Comparison of ENCODE assay signal across 1 cellular context in genomic region chr20:32474009-32474716, GRCh38.
TF ChIP-seq lines count a peak whose summit lies in the region.

No MANE protein-coding gene starts in this region.

TF ChIP-seq in HepG2, 621 proteins besides CTCF, POLR2A, EP300 and RAD21 (continued from another document and continues in another):
- 0 out of 2 replicates have a peak, but pooled peaks have one; percentile 1 for TF ChIP-seq ZNF275 (CRISPR knock-in tag; IDR thresholded peaks at IDR 0.05; ENCODE audit: borderline replicate concordance)
- TF ChIP-seq CREB1 (IDR thresholded peaks at IDR 0.05) = no peak
- TF ChIP-seq CREB1 (CRISPR knock-in tag; IDR thresholded peaks at IDR 0.05) = no peak
- TF ChIP-seq ELK4 (CRISPR knock-in tag; IDR thresholded peaks at IDR 0.05; ENCODE audit: borderline replicate concordance) = no peak
- TF ChIP-seq ZNF704 (CRISPR knock-in tag; IDR thresholded peaks at IDR 0.05; ENCODE audit: borderline replicate concordance) = no peak
- TF ChIP-seq ZBTB26 (CRISPR knock-in tag; IDR thresholded peaks at IDR 0.05; ENCODE audit: borderline replicate concordance) = no peak
- TF ChIP-seq RCOR2 (CRISPR knock-in tag; IDR thresholded peaks at IDR 0.05) = no peak
- peak; percentile 78; the same call in 1 of the 2 replicates for TF ChIP-seq ZBTB4 (CRISPR knock-in tag; IDR thresholded peaks at IDR 0.05; ENCODE audit: borderline replicate concordance)
- TF ChIP-seq TEAD3 (CRISPR knock-in tag; optimal IDR thresholded peaks at IDR 0.05; ENCODE audit: borderline replicate concordance) = no peak
- TF ChIP-seq TEF (CRISPR knock-in tag; IDR thresholded peaks at IDR 0.05) = no peak
- TF ChIP-seq ZNF337 (CRISPR knock-in tag; IDR thresholded peaks at IDR 0.05; ENCODE audit: borderline replicate concordance, low read depth) = no peak
- no peak for TF ChIP-seq SUZ12 (IDR thresholded peaks at IDR 0.05; ENCODE audit: low read depth, low read length)
- no peak for TF ChIP-seq MAFK (conservative IDR thresholded peaks at IDR 0.05 in 1 of 2, IDR thresholded peaks at IDR 0.05 in 1 of 2; ENCODE audit: low read length in 2 of 2)
- TF ChIP-seq ZNF781 (CRISPR knock-in tag; IDR thresholded peaks at IDR 0.05; ENCODE audit: borderline replicate concordance, not compliant biosample characterization) = peak; percentile 8
- TF ChIP-seq MATR3 (CRISPR knock-in tag; IDR thresholded peaks at IDR 0.05) = no peak
- no peak; the same call in 1 of the 2 replicates for TF ChIP-seq CCDC6 (CRISPR knock-in tag; IDR thresholded peaks at IDR 0.05)
- no peak for TF ChIP-seq SP1 (IDR thresholded peaks at IDR 0.05)
- TF ChIP-seq SP1 (CRISPR knock-in tag; IDR thresholded peaks at IDR 0.05) = no peak
- no peak for TF ChIP-seq TP53 (CRISPR knock-in tag; conservative IDR thresholded peaks at IDR 0.05)
- TF ChIP-seq ZNF749 (CRISPR knock-in tag; IDR thresholded peaks at IDR 0.05; ENCODE audit: borderline replicate concordance) = peak; percentile 89; the same call in 1 of the 2 replicates
- peak; percentile 0; the same call in 1 of the 2 replicates for TF ChIP-seq ARID4A (CRISPR knock-in tag; IDR thresholded peaks at IDR 0.05; ENCODE audit: borderline replicate concordance)
- no peak for TF ChIP-seq PRDM4 (CRISPR knock-in tag; IDR thresholded peaks at IDR 0.05; ENCODE audit: borderline replicate concordance)
- no peak; the same call in 1 of the 2 replicates for TF ChIP-seq TFDP1 (CRISPR knock-in tag; IDR thresholded peaks at IDR 0.05; ENCODE audit: borderline replicate concordance)
- TF ChIP-seq ZNF530 (CRISPR knock-in tag; IDR thresholded peaks at IDR 0.05; ENCODE audit: low read depth) = no peak
- TF ChIP-seq PTBP1 (IDR thresholded peaks at IDR 0.05; ENCODE audit: low read depth, low read length, poor library complexity, severe bottlenecking) = no peak
- TF ChIP-seq GRHL1 (CRISPR knock-in tag; conservative IDR thresholded peaks at IDR 0.05) = no peak
- peak; percentile 4 for TF ChIP-seq KDM5B (CRISPR knock-in tag; IDR thresholded peaks at IDR 0.05; ENCODE audit: borderline replicate concordance)
- no peak; the same call in 1 of the 2 replicates for TF ChIP-seq KDM2A (CRISPR knock-in tag; IDR thresholded peaks at IDR 0.05; ENCODE audit: borderline replicate concordance, low read depth)
- TF ChIP-seq ZNF576 (CRISPR knock-in tag; IDR thresholded peaks at IDR 0.05) = 0 out of 2 replicates have a peak, but pooled peaks have one; percentile 64
- 0 out of 2 replicates have a peak, but pooled peaks have one; percentile 37 for TF ChIP-seq CAMTA2 (CRISPR knock-in tag; IDR thresholded peaks at IDR 0.05; ENCODE audit: borderline replicate concordance)
- TF ChIP-seq CHD2 (IDR thresholded peaks at IDR 0.05; ENCODE audit: low read depth, low read length) = no peak
- no peak for TF ChIP-seq ZNF280B (CRISPR knock-in tag; IDR thresholded peaks at IDR 0.05; ENCODE audit: borderline replicate concordance)
- TF ChIP-seq CENPT (CRISPR knock-in tag; IDR thresholded peaks at IDR 0.05; ENCODE audit: low read depth) = peak; percentile 85; the same call in 1 of the 2 replicates
- TF ChIP-seq ARID2 (CRISPR knock-in tag; IDR thresholded peaks at IDR 0.05; ENCODE audit: borderline replicate concordance) = peak; percentile 51; the same call in 1 of the 2 replicates
- TF ChIP-seq ZNF607 (CRISPR knock-in tag; IDR thresholded peaks at IDR 0.05; ENCODE audit: borderline replicate concordance) = no peak
- 0 out of 2 replicates have a peak, but pooled peaks have one; percentile 4 for TF ChIP-seq BCL6 (CRISPR knock-in tag; IDR thresholded peaks at IDR 0.05)
